9 cellular contexts compared by ENCODE assay signal in the genomic region with DNA sequence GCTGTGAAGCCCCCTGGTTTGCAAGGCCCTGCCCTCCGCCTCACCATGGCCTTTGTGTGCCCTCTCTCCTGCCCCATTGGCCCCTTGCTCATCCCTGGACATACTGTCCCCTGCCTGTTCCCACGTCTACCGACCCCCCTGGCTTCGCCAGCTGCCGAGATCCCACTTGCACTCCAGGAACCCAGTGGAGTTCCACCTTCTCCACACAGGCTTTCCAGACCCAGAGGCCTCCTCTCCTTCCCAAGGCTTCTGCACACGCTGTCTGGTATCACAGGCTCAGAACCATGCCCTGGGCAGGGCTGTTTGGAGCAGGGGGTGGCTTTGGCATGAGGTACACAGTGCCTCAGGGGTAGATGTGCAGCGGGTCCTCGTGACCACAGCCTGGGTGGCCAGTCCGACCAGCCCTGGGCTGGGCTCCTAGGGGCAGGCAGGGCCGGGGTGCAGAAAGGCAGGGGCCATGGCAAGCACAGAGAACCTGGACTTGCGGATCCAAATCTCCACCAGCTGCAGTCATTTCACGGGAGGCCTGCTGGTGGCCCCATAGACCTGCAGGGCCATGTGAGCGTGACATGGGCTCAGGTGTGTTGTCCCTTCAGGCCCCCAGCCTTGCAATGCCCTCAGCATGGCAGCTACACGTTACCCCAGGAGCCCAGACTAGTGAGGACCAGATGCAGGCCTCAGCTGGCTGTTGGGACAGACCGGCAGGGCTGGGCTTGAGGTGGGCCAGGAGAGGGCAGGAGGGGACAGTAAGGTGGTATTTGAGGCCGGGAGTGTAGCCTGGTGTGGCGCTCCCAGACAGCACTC. TPM values are rescaled to one million over a fixed set of nuclear protein-coding genes. Genes with fewer than 3 reads are reported as not detected.
A peak's percentile ranks its signal among the peaks of the same experiment; 100 is the strongest.
DNase-seq lines count a peak whose midpoint lies in the region; ATAC-seq and TF ChIP-seq lines count a peak whose summit lies in the region.
"Had no signal": no experiment of that assay in that cellular context is flagged by ENCODE, and none has a peak within 500 bp of the region (broad histone marks: within the 10 kb centered on the region; RNA-seq: fewer than 3 reads in every experiment).

No MANE protein-coding gene starts in this region.

- H3K27ac Mint-ChIP-seq in activated CD4-positive, alpha-beta T cell treated with anti-CD3 and anti-CD28 coated beads, Interleukin-2, amount 10 ng/mL, durations not matched to agents 24 days and 14 days, result peak overlapping the region; percentile 99
- H3K27ac Mint-ChIP-seq in activated T-helper 2 cell treated with anti-CD3 and anti-CD28 coated beads, Interferon-gamma antibody, Interleukin-2, Interleukin-4, amounts not matched to agents 10 μg/mL and 5 μg/mL and 100 μg/mL, durations not matched to agents 14 hours and 24 hours and 36 hours, result peak overlapping the region; percentile 98
- H3K27ac Mint-ChIP-seq in memory B cell (peak overlapping the region; percentile 73), Caco-2 (ENCODE audit: unreplicated experiment) (no peak overlapping the region)

- H3K4me1 Mint-ChIP-seq in activated CD4-positive, alpha-beta T cell treated with anti-CD3 and anti-CD28 coated beads, Interleukin-2, amount 10 ng/mL, durations not matched to agents 24 days and 14 days, result peaks cover 65% of the 10 kb centered on the region
- peaks cover 58% of the 10 kb centered on the region for H3K4me1 Mint-ChIP-seq in activated T-helper 2 cell treated with anti-CD3 and anti-CD28 coated beads, Interferon-gamma antibody, Interleukin-2, Interleukin-4, amounts not matched to agents 10 μg/mL and 5 μg/mL and 100 μg/mL, durations not matched to agents 14 hours and 24 hours and 36 hours (ENCODE audit: low read depth)
- peaks cover 56% of the 10 kb centered on the region for H3K4me1 Mint-ChIP-seq in memory B cell
- peaks cover under 1% of the 10 kb centered on the region for H3K4me1 Mint-ChIP-seq in Caco-2 (ENCODE audit: low read depth, unreplicated experiment)

- TF ChIP-seq CTCF in tibial artery (IDR thresholded peaks at IDR 0.05) (no peak), Caco-2 (IDR thresholded peaks at IDR 0.05; ENCODE audit: insufficient read depth in 1 of 2, low read depth in 1 of 2, low read length in 1 of 2, severe bottlenecking in 1 of 2, unreplicated experiment in 1 of 2) (no peak)

- H3K36me3 ChIP-seq in tibial artery (peaks cover 17 to 26% (median 22%) of the 10 kb centered on the region in 3 donors), Caco-2 (ENCODE audit: control insufficient read depth, insufficient read depth, low read length) (peaks cover 7% of the 10 kb centered on the region)

- POLR2A ChIA-PET in Caco-2 (lab: Charles Lee), result no interaction called here

- DNase-seq in activated CD4-positive, alpha-beta T cell treated with anti-CD3 and anti-CD28 coated beads, Interleukin-2, amount 10 ng/mL, durations not matched to agents 24 days and 14 days, result peak; percentile 71
- DNase-seq in activated CD4-positive, alpha-beta T cell treated with anti-CD3 and anti-CD28 coated beads for 1 hour, result no peak
- no peak for DNase-seq in activated T-helper 2 cell treated with anti-CD3 and anti-CD28 coated beads, Interferon-gamma antibody, Interleukin-2, Interleukin-4, amounts not matched to agents 10 μg/mL and 5 μg/mL and 100 μg/mL, durations not matched to agents 14 hours and 24 hours and 36 hours (ENCODE audit: low spot score)
- DNase-seq in memory B cell (ENCODE audit: low spot score in 2 of 2), result no peak
- DNase-seq in tibial artery, result peak; percentile 16 to 62
- no peak for DNase-seq in NCI-H1930 (lab: John Stamatoyannopoulos, UW)
- DNase-seq in Caco-2, result no peak
- DNase-seq in HCEC 1CT, result no peak

- H3K27ac ChIP-seq in tibial artery, result peak overlapping the region; percentile 79 to 93
- H3K27ac ChIP-seq: A549 had no signal

- BruUV-seq in Caco-2 (replicated peaks; lab: Mats Ljungman, UMichigan), result no TSS peak

- no peaks in the 10 kb centered on the region for H3K27me3 ChIP-seq in tibial artery
- H3K27me3 ChIP-seq in Caco-2 (replicated peaks; ENCODE audit: control insufficient read depth, insufficient read depth, low read length), result no peaks in the 10 kb centered on the region

- H3K27me3 Mint-ChIP-seq in activated CD4-positive, alpha-beta T cell treated with anti-CD3 and anti-CD28 coated beads, Interleukin-2, amount 10 ng/mL, durations not matched to agents 24 days and 14 days, result no peaks in the 10 kb centered on the region
- H3K27me3 Mint-ChIP-seq in activated T-helper 2 cell treated with anti-CD3 and anti-CD28 coated beads, Interferon-gamma antibody, Interleukin-2, Interleukin-4, amounts not matched to agents 10 μg/mL and 5 μg/mL and 100 μg/mL, durations not matched to agents 14 hours and 24 hours and 36 hours (ENCODE audit: low read depth), result no peaks in the 10 kb centered on the region
- no peaks in the 10 kb centered on the region for H3K27me3 Mint-ChIP-seq in memory B cell
- H3K27me3 Mint-ChIP-seq in Caco-2 (ENCODE audit: insufficient read depth, unreplicated experiment), result no peaks in the 10 kb centered on the region

- no peak for ATAC-seq in memory B cell (ENCODE audit: low read depth)
- ATAC-seq: A549 had no signal

- H3K36me3 Mint-ChIP-seq in activated CD4-positive, alpha-beta T cell treated with anti-CD3 and anti-CD28 coated beads, Interleukin-2, amount 10 ng/mL, durations not matched to agents 24 days and 14 days (ENCODE audit: low read depth), result peaks cover 58% of the 10 kb centered on the region
- peaks cover 83% of the 10 kb centered on the region for H3K36me3 Mint-ChIP-seq in activated T-helper 2 cell treated with anti-CD3 and anti-CD28 coated beads, Interferon-gamma antibody, Interleukin-2, Interleukin-4, amounts not matched to agents 10 μg/mL and 5 μg/mL and 100 μg/mL, durations not matched to agents 14 hours and 24 hours and 36 hours (ENCODE audit: low read depth)
- peaks cover 22% of the 10 kb centered on the region for H3K36me3 Mint-ChIP-seq in memory B cell
- peaks cover 65% of the 10 kb centered on the region for H3K36me3 Mint-ChIP-seq in Caco-2 (ENCODE audit: insufficient read depth, unreplicated experiment)

- peaks cover 5 to 85% (median 78%) of the 10 kb centered on the region in 4 donors for H3K4me1 ChIP-seq in tibial artery
- no peaks in the 10 kb centered on the region; the same call in 1 of the 2 replicates for H3K4me1 ChIP-seq in Caco-2

- no peaks in the 10 kb centered on the region for H3K9me3 ChIP-seq in tibial artery
- H3K9me3 ChIP-seq in Caco-2, result no peaks in the 10 kb centered on the region
- H3K9me3 ChIP-seq: A549 had no signal

- no peaks in the 10 kb centered on the region for H3K9me3 Mint-ChIP-seq in activated CD4-positive, alpha-beta T cell treated with anti-CD3 and anti-CD28 coated beads, Interleukin-2, amount 10 ng/mL, durations not matched to agents 24 days and 14 days
- H3K9me3 Mint-ChIP-seq in activated T-helper 2 cell treated with anti-CD3 and anti-CD28 coated beads, Interferon-gamma antibody, Interleukin-2, Interleukin-4, amounts not matched to agents 10 μg/mL and 5 μg/mL and 100 μg/mL, durations not matched to agents 14 hours and 24 hours and 36 hours, result no peaks in the 10 kb centered on the region
- H3K9me3 Mint-ChIP-seq in memory B cell, result no peaks in the 10 kb centered on the region
- H3K9me3 Mint-ChIP-seq in Caco-2 (ENCODE audit: unreplicated experiment), result no peaks in the 10 kb centered on the region

- H3K4me3 Mint-ChIP-seq in activated CD4-positive, alpha-beta T cell treated with anti-CD3 and anti-CD28 coated beads, Interleukin-2, amount 10 ng/mL, durations not matched to agents 24 days and 14 days, result peak overlapping the region; percentile 81
- H3K4me3 Mint-ChIP-seq in activated T-helper 2 cell treated with anti-CD3 and anti-CD28 coated beads, Interferon-gamma antibody, Interleukin-2, Interleukin-4, amounts not matched to agents 10 μg/mL and 5 μg/mL and 100 μg/mL, durations not matched to agents 14 hours and 24 hours and 36 hours (ENCODE audit: low read depth), result peak overlapping the region; percentile 65
- peak overlapping the region; percentile 74 for H3K4me3 Mint-ChIP-seq in memory B cell
- H3K4me3 Mint-ChIP-seq in Caco-2 (ENCODE audit: unreplicated experiment), result no peak overlapping the region

- intact Hi-C loops in activated CD4-positive, alpha-beta T cell treated with anti-CD3 and anti-CD28 coated beads, Interleukin-2, amount 10 ng/mL, durations not matched to agents 24 days and 14 days (cut with micrococcal nuclease), result loop anchor here (10.0 kb wide), 1 partner anchor 759 kb away; the partner anchor contains the start of genes NDUFS8 and TCIRG1
- intact Hi-C loops in activated T-helper 2 cell treated with anti-CD3 and anti-CD28 coated beads, Interferon-gamma antibody, Interleukin-2, Interleukin-4, amounts not matched to agents 10 μg/mL and 5 μg/mL and 100 μg/mL, durations not matched to agents 14 hours and 24 hours and 36 hours (cut with micrococcal nuclease), result loop anchor here (2.0 kb wide), 1 partner anchor 35 kb away; no protein-coding TSS in a partner anchor
- intact Hi-C loops in tibial artery (cut with DNase I; ENCODE audit: low total_unique reads) (no loop called here), Caco-2 (cut with micrococcal nuclease; ENCODE audit: unreplicated experiment) (no loop called here)

- H3K4me3 ChIP-seq in tibial artery, result no peak overlapping the region
- no peak overlapping the region for H3K4me3 ChIP-seq in Caco-2 (ENCODE audit: low read depth, low read length)
- H3K4me3 ChIP-seq: A549 had no signal

- CTCF ChIA-PET in Caco-2 (lab: Charles Lee), result interaction anchor here (0.7 kb wide), 1 partner anchor 42 kb away, joined by 3 read pairs; no protein-coding TSS in a partner anchor

RNA-seq across cellular contexts. Expression of gene GRK2, which starts 9.5 kb away (rescaled TPM):
- 244 and 248 TPM in 2 replicates for total RNA-seq in activated CD4-positive, alpha-beta T cell treated with anti-CD3 and anti-CD28 coated beads, Interleukin-2, amount 10 ng/mL, durations not matched to agents 24 days and 14 days
- total RNA-seq in activated T-helper 2 cell treated with anti-CD3 and anti-CD28 coated beads, Interferon-gamma antibody, Interleukin-2, Interleukin-4, amounts not matched to agents 10 μg/mL and 5 μg/mL and 100 μg/mL, durations not matched to agents 14 hours and 24 hours and 36 hours, result 282 and 287 TPM in 2 replicates
- total RNA-seq in Caco-2 (2022), result 113 and 120 TPM in 2 replicates

RNA-seq across cellular contexts. Expression of gene ANKRD13D, which starts 13.3 kb away (rescaled TPM):
- total RNA-seq in activated CD4-positive, alpha-beta T cell treated with anti-CD3 and anti-CD28 coated beads, Interleukin-2, amount 10 ng/mL, durations not matched to agents 24 days and 14 days, result 114 and 124 TPM in 2 replicates
- 119 and 135 TPM in 2 replicates for total RNA-seq in activated T-helper 2 cell treated with anti-CD3 and anti-CD28 coated beads, Interferon-gamma antibody, Interleukin-2, Interleukin-4, amounts not matched to agents 10 μg/mL and 5 μg/mL and 100 μg/mL, durations not matched to agents 14 hours and 24 hours and 36 hours
- total RNA-seq in Caco-2 (2022), result 83.3 and 88.6 TPM in 2 replicates

RNA-seq across cellular contexts. Expression of gene SSH3, which starts 27.5 kb away (rescaled TPM):
- total RNA-seq in activated CD4-positive, alpha-beta T cell treated with anti-CD3 and anti-CD28 coated beads, Interleukin-2, amount 10 ng/mL, durations not matched to agents 24 days and 14 days, result 7.1 and 8.1 TPM in 2 replicates
- 12.1 and 16.2 TPM in 2 replicates for total RNA-seq in activated T-helper 2 cell treated with anti-CD3 and anti-CD28 coated beads, Interferon-gamma antibody, Interleukin-2, Interleukin-4, amounts not matched to agents 10 μg/mL and 5 μg/mL and 100 μg/mL, durations not matched to agents 14 hours and 24 hours and 36 hours
- total RNA-seq in Caco-2 (2022), result 81.2 and 89.6 TPM in 2 replicates

Comparison
In these comparisons a context has a peak if more than half of its experiments do, and no peak if none do; other contexts are left out.
1. DNase-seq: peak in activated CD4-positive, alpha-beta T cell treated with anti-CD3 and anti-CD28 coated beads, Interleukin-2, amount 10 ng/mL, durations not matched to agents 24 days and 14 days (single experiment) and tibial artery (2 of 2); none in activated CD4-positive, alpha-beta T cell treated with anti-CD3 and anti-CD28 coated beads for 1 hour (single experiment), activated T-helper 2 cell treated with anti-CD3 and anti-CD28 coated beads, Interferon-gamma antibody, Interleukin-2, Interleukin-4, amounts not matched to agents 10 μg/mL and 5 μg/mL and 100 μg/mL, durations not matched to agents 14 hours and 24 hours and 36 hours (single experiment), memory B cell (0 of 2), NCI-H1930 (0 of 2), Caco-2 (0 of 2) and HCEC 1CT (single experiment).
2. intact Hi-C loops: an anchor here in activated CD4-positive, alpha-beta T cell treated with anti-CD3 and anti-CD28 coated beads, Interleukin-2, amount 10 ng/mL, durations not matched to agents 24 days and 14 days (10.0 kb wide) and activated T-helper 2 cell treated with anti-CD3 and anti-CD28 coated beads, Interferon-gamma antibody, Interleukin-2, Interleukin-4, amounts not matched to agents 10 μg/mL and 5 μg/mL and 100 μg/mL, durations not matched to agents 14 hours and 24 hours and 36 hours (2.0 kb wide); none called in tibial artery and Caco-2.